ENCODE assay signal across 34 cellular contexts in genomic region chr16:3515897-3516296, GRCh38. TPM values are rescaled to one million over a fixed set of nuclear protein-coding genes. Genes with fewer than 3 reads are reported as not detected.
"Had no signal": no experiment of that assay in that cellular context is flagged by ENCODE, and none has a peak within 500 bp of the region (broad histone marks: within the 10 kb centered on the region; RNA-seq: fewer than 3 reads in every experiment).

No MANE protein-coding gene starts in this region.

- H3K4me3 ChIP-seq: neural progenitor cell, ovary, psoas muscle, skin epidermis, smooth muscle cell, spleen, suprapubic skin, testis, tibial artery, transverse colon, upper lobe of right lung, uterus had no signal

- H3K27me3 ChIP-seq: neural progenitor cell, ovary, spleen, suprapubic skin, testis, tibial artery, transverse colon, upper lobe of right lung, uterus had no signal

- H2AFZ ChIP-seq: neural progenitor cell, parathyroid adenoma had no signal

- H3K4me2 ChIP-seq: neural progenitor cell, smooth muscle cell had no signal

- H3K27ac ChIP-seq: neural progenitor cell, ovary, parathyroid adenoma, psoas muscle, skin epidermis, spleen, suprapubic skin, testis, tibial artery, transverse colon, upper lobe of right lung, uterus had no signal

- ATAC-seq: natural killer cell; psoas muscle; right cardiac atrium; sciatic nerve; stimulated activated memory B cell treated with anti-CD40 and anti-IgM and Interleukin-4, amounts not matched to agents 10 μg/mL and 1 μg/mL and 100 μg/mL, for 72 hours; stimulated activated naive CD8-positive, alpha-beta T cell treated with anti-CD3 and anti-CD28 coated beads, Interleukin-15, amount 100 ng/mL, for 72 hours; stimulated activated naive CD8-positive, alpha-beta T cell treated with anti-CD3 and anti-CD28 coated beads, Interleukin-15, Interleukin-2, amounts not matched to agents 100 U/mL and 50 U/mL, for 24 hours; upper lobe of right lung had no signal

- H3K79me2 ChIP-seq: parathyroid adenoma had no signal

- H3K4me1 ChIP-seq: neural progenitor cell, parathyroid adenoma, psoas muscle, suprapubic skin, testis, transverse colon, upper lobe of right lung had no signal

- DNase-seq: natural killer cell; occipital lobe; ovary; posterior cingulate gyrus; psoas muscle; right cardiac atrium; spleen; stimulated activated CD4-positive, alpha-beta T cell treated with anti-CD3 and anti-CD28 coated beads, Interleukin-12 subunit alpha, Interleukin-12 subunit beta, amount 100 ng/mL, for 4 hours; stimulated activated CD4-positive, alpha-beta T cell treated with anti-CD3 and anti-CD28 coated beads, Interleukin-1b, Interleukin-23, amount 100 ng/mL, for 48 hours; stimulated activated CD4-positive, alpha-beta T cell treated with anti-CD3 and anti-CD28 coated beads, Interleukin-4, amount 100 ng/mL, for 1 hour; stimulated activated CD4-positive, alpha-beta T cell treated with anti-CD3 and anti-CD28 coated beads, Interleukin-4, amount 100 ng/mL, for 4 hours; stimulated activated CD8-positive, alpha-beta memory T cell treated with anti-CD3 and anti-CD28 coated beads, Interleukin-4, amount 100 ng/mL, for 48 hours; stimulated activated naive CD4-positive, alpha-beta T cell; stimulated activated naive CD8-positive, alpha-beta T cell treated with anti-CD3 and anti-CD28 coated beads, Interleukin-15, amount 100 ng/mL, for 72 hours; stimulated activated naive CD8-positive, alpha-beta T cell treated with anti-CD3 and anti-CD28 coated beads, Interleukin-15, Interleukin-2, amounts not matched to agents 100 U/mL and 50 U/mL, for 24 hours; substantia nigra; testis; tibial artery; transverse colon; upper lobe of right lung; uterus had no signal

- H3K36me3 ChIP-seq: ovary, uterus had no signal

- H3K9ac ChIP-seq: neural progenitor cell, parathyroid adenoma had no signal

- H3K9me3 ChIP-seq: ovary, psoas muscle, spleen, suprapubic skin, testis, tibial artery, transverse colon, upper lobe of right lung, uterus had no signal

RNA-seq across cellular contexts. Expression of gene C16orf90, which starts 20.6 kb away (rescaled TPM):
- total RNA-seq: natural killer cell, occipital lobe, osteoblast, ovary, progenitor cell of endocrine pancreas, psoas muscle, renal cortical epithelial cell, right cardiac atrium, sciatic nerve, smooth muscle cell, spleen, suprapubic skin, transverse colon, upper lobe of right lung, urinary bladder, uterus had no signal
- polyA plus RNA-seq: neural cell, ovary, psoas muscle, right cardiac atrium, smooth muscle cell, spleen, thymus, urinary bladder had no signal
